Comparison of ENCODE assay signal across 7 cellular contexts in the genomic region with DNA sequence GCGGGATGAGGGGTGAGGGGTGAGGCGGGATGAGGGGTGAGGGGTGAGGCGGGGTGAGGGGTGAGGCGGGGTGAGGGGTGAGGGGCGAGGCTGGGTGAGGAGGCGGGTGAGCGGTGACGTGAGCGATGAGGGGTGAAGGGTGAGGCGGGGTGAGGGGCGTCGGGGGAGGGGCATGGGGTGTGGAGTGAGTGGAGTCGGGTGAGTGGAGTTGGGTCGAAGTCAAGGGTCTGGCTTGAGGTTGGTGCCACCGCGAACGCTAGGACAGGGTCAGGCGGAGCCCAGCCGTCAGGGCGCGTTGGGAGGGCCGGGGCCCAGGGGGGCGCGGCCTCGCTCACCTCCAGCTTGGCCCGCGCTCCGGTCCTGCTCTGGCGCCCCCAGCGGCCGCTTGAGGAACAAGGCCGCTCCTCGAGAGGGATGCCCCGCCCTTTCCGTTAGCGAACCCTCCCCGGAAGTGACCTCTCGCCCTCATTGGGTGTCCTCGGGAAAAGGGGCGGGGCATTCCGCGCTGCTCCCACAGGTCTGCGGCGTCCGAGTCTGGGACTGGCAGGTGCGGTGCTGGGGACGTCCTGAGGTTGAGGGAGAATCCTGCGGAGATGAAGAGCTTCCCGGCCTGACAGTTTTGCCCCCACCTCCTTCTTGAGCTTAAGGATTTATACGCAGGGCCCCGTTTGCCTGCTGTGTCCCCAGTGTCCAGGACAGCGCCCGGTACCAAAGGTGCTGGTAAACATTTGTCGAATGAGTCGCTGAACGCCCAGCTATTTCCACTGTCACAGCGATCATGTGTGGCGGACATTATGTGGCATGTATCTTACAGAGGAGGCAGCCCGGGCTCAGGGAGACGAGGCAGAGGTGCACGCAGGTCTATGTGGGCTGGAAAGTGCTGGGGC. TPM values are rescaled to one million over a fixed set of nuclear protein-coding genes. Genes with fewer than 3 reads are reported as not detected.
A peak's percentile ranks its signal among the peaks of the same experiment; 100 is the strongest.
DNase-seq lines count a peak whose midpoint lies in the region; ATAC-seq, FAIRE-seq and TF ChIP-seq lines count a peak whose summit lies in the region.

SYCE3 (minus strand) TSS at position 397 of the 887 bp plus-strand sequence. CDS start 6,514 bp downstream, outside the sequence.

- H4K20me1 ChIP-seq in astrocyte (ENCODE audit: insufficient read depth, low read length) (no peaks in the 10 kb centered on the region), hepatocyte (ENCODE audit: insufficient read depth, poor library complexity, severe bottlenecking) (no peaks in the 10 kb centered on the region)

- H3K4me1 Mint-ChIP-seq in astrocyte (ENCODE audit: low read depth, unreplicated experiment) = peaks cover 5% of the 10 kb centered on the region

- H3K9ac ChIP-seq in astrocyte (ENCODE audit: low read length) = peak within 1 kb of the TSS; percentile 29

- no peaks in the 10 kb centered on the region for H3K9me3 ChIP-seq in astrocyte (ENCODE audit: insufficient read depth, low read depth, low read length)
- H3K9me3 ChIP-seq in hepatocyte (ENCODE audit: low read depth) = no peaks in the 10 kb centered on the region

- H3K4me2 ChIP-seq in astrocyte (ENCODE audit: low read length) (peak within 1 kb of the TSS; percentile 91), hepatocyte (peak within 1 kb of the TSS; percentile 89)

- peaks cover 1% of the 10 kb centered on the region for H3K9me3 Mint-ChIP-seq in astrocyte (ENCODE audit: unreplicated experiment)

- peaks cover 7% of the 10 kb centered on the region for H3K36me3 Mint-ChIP-seq in astrocyte (ENCODE audit: low read depth, unreplicated experiment)

- TF ChIP-seq CTCF in astrocyte (IDR thresholded peaks at IDR 0.05; ENCODE audit: insufficient read depth, low read depth, low read length) (peak; percentile 55), hepatocyte (IDR thresholded peaks at IDR 0.05; ENCODE audit: poor library complexity) (peak; percentile 89)

- peak within 1 kb of the TSS; percentile 60 for H3K4me3 ChIP-seq in astrocyte (ENCODE audit: insufficient read depth, low read depth, low read length)
- H3K4me3 ChIP-seq in hepatocyte = peak within 1 kb of the TSS; percentile 37

- H3K4me3 Mint-ChIP-seq in astrocyte (ENCODE audit: unreplicated experiment) = peak within 1 kb of the TSS; percentile 92

- DNase-seq in NCI-H187 (lab: John Stamatoyannopoulos, UW) (peak; percentile 12 to 68), T-helper 2 cell (peak; percentile 93 to 98 (median 95)), astrocyte (ENCODE audit: low read depth) (peak; percentile 51), hepatocyte (ENCODE audit: low spot score) (peak; percentile 99), retina (peak; percentile 99)

- no peaks in the 10 kb centered on the region for H3K79me2 ChIP-seq in astrocyte (ENCODE audit: insufficient read depth, low read length)
- H3K79me2 ChIP-seq in hepatocyte = no peaks in the 10 kb centered on the region

- H3K27me3 Mint-ChIP-seq in astrocyte (ENCODE audit: low read depth, unreplicated experiment) = peaks cover 40% of the 10 kb centered on the region

- ATAC-seq in GM18498 (IDR thresholded peaks at IDR 0.05; ENCODE audit: unreplicated experiment) = peak; percentile 97
- peak; percentile 85 for ATAC-seq in HG02938 (IDR thresholded peaks at IDR 0.05; ENCODE audit: unreplicated experiment)

- H3K36me3 ChIP-seq in astrocyte (ENCODE audit: insufficient read depth, low read length) (no peaks in the 10 kb centered on the region), hepatocyte (replicated peaks; ENCODE audit: insufficient read depth, low read depth) (no peaks in the 10 kb centered on the region)

- peak within 1 kb of the TSS; percentile 94 for H2AFZ ChIP-seq in astrocyte (ENCODE audit: low read depth, low read length)
- H2AFZ ChIP-seq in hepatocyte = peak within 1 kb of the TSS; percentile 63

- no peaks in the 10 kb centered on the region for H3K9me2 ChIP-seq in hepatocyte (replicated peaks; ENCODE audit: insufficient read depth)

- H3K27ac Mint-ChIP-seq in astrocyte (ENCODE audit: unreplicated experiment) = peak within 1 kb of the TSS; percentile 47

- H3K27ac ChIP-seq in astrocyte (ENCODE audit: low read depth, low read length) (no peak within 1 kb of the TSS), hepatocyte (peak within 1 kb of the TSS; percentile 85)

- H3K27me3 ChIP-seq in astrocyte (ENCODE audit: insufficient read depth, low read length) = peaks cover 24% of the 10 kb centered on the region
- no peaks in the 10 kb centered on the region for H3K27me3 ChIP-seq in hepatocyte

- H3K4me1 ChIP-seq in astrocyte (ENCODE audit: insufficient read depth, low read length) = peaks cover 4% of the 10 kb centered on the region
- H3K4me1 ChIP-seq in hepatocyte (ENCODE audit: insufficient read depth) = peaks cover 12% of the 10 kb centered on the region

- FAIRE-seq in astrocyte (lab: Jason Lieb, UNC) = no peak

- 1% methylated on average over 22 of the region's 61 CpGs for WGBS in hepatocyte (ENCODE audit: low lambda C conversion rate, missing lambda C conversion rate)

RNA-seq across cellular contexts. Expression of gene SYCE3, which starts in this region (rescaled TPM):
- total RNA-seq in astrocyte (not detected in 2 replicates), hepatocyte (not detected in 2 replicates)
- polyA plus RNA-seq in hepatocyte = 1.4 and 1.5 TPM in 2 replicates

Comparison
In these comparisons a context has a peak if more than half of its experiments do, and no peak if none do; other contexts are left out.
1. Peak in DNase-seq, H3K4me3 ChIP-seq, H3K9ac ChIP-seq and H3K4me2 ChIP-seq in astrocyte; RNA of the gene not detected or under 1 TPM.
2. DNase-seq: peak in every context shown above with its lines; median percentile 99 in hepatocyte; 99 in retina; 95 in T-helper 2 cell; 51 in astrocyte; 40 in NCI-H187.